In the genomic region with DNA sequence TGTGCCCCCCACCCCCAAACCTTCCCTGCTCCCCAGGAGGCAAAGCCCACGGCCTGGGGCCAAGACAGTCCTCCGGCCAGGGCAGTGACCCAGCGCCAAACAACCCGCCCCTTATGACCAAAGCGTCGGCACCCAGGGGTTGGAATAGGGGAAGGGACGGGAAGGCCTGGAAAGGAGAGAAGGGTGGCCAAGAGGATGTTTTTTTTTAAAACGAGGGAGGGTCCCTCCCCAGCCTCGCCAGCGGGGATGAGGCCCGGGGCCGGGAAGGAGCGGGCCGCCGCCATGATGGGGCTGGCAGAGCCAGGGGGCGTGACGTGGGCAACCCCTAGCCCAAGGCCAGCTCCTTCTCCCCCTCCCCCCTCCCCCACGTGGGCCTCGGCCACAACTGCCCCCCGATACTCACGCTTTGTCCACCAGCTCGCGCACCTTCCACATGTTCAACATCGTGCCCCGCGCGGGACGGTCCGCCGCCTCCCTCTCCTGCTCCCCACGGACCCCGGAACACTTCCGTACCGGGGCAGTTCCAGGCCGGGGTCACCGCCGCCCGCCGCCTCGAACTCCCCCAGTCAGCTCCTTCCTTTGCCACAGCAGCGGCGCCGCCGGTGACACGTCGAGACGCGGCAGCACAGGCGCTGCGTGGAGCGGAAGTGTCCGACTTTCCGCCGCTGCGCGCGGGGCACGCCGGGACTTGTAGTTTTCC, we compare ENCODE assay signal across 8 cellular contexts. TPM values are rescaled to one million over a fixed set of nuclear protein-coding genes. Genes with fewer than 3 reads are reported as not detected.
DNase-seq lines count a peak whose midpoint lies in the region; ATAC-seq, FAIRE-seq and TF ChIP-seq lines count a peak whose summit lies in the region.

CLINT1 (minus strand) TSS at position 619 of the 700 bp plus-strand sequence; CDS start at position 444, 175 bp downstream.

- H3K9me3 Mint-ChIP-seq in astrocyte (ENCODE audit: unreplicated experiment), result no peaks in the 10 kb centered on the region

- no peaks in the 10 kb centered on the region for H3K27me3 ChIP-seq in astrocyte (ENCODE audit: insufficient read depth, low read length)
- H3K27me3 ChIP-seq in right cardiac atrium (ENCODE audit: control insufficient read depth, insufficient read depth), result no peaks in the 10 kb centered on the region
- no peaks in the 10 kb centered on the region for H3K27me3 ChIP-seq in uterus

- ATAC-seq in HG02884 (IDR thresholded peaks at IDR 0.05; ENCODE audit: unreplicated experiment), result peak; percentile 43
- ATAC-seq in right cardiac atrium, result peak; percentile 98

- intact Hi-C loops in right cardiac atrium (cut with DNase I), result loop anchor here in 1 of 4 donors (5.0 kb wide), 1 partner anchor 59 kb away; no protein-coding TSS in a partner anchor
- intact Hi-C loops in uterus (cut with DNase I; ENCODE audit: low total_unique reads), result no loop called here

- H3K4me2 ChIP-seq in astrocyte (ENCODE audit: low read length), result peak within 1 kb of the TSS; percentile 88

- H3K4me1 Mint-ChIP-seq in astrocyte (ENCODE audit: low read depth, unreplicated experiment), result peaks cover 24% of the 10 kb centered on the region

- H3K4me1 ChIP-seq in astrocyte (ENCODE audit: insufficient read depth, low read length) (peaks cover 7% of the 10 kb centered on the region), right cardiac atrium (ENCODE audit: control insufficient read depth, insufficient read depth, low read length) (no peaks in the 10 kb centered on the region), uterus (peaks cover 0 to 8% of the 10 kb centered on the region in 2 donors)

- H3K36me3 Mint-ChIP-seq in astrocyte (ENCODE audit: low read depth, unreplicated experiment), result no peaks in the 10 kb centered on the region

- TF ChIP-seq CTCF in astrocyte (IDR thresholded peaks at IDR 0.05; ENCODE audit: insufficient read depth, low read depth, low read length) (no peak), uterus (IDR thresholded peaks at IDR 0.05) (peak in 3 of 4 experiments; percentile 9 to 25 (median 18))

- peak within 1 kb of the TSS; percentile 96 for H3K4me3 Mint-ChIP-seq in astrocyte (ENCODE audit: unreplicated experiment)

- peak within 1 kb of the TSS; percentile 86 for H3K27ac ChIP-seq in astrocyte (ENCODE audit: low read depth, low read length)
- H3K27ac ChIP-seq in right cardiac atrium (ENCODE audit: low read length), result peak within 1 kb of the TSS; percentile 83
- H3K27ac ChIP-seq in uterus, result peak within 1 kb of the TSS; percentile 82 to 83

- no peaks in the 10 kb centered on the region for H3K27me3 Mint-ChIP-seq in astrocyte (ENCODE audit: low read depth, unreplicated experiment)

- H3K79me2 ChIP-seq in astrocyte (ENCODE audit: insufficient read depth, low read length), result peaks cover 53% of the 10 kb centered on the region

- peak within 1 kb of the TSS; percentile 89 for H2AFZ ChIP-seq in astrocyte (ENCODE audit: low read depth, low read length)

- H3K9ac ChIP-seq in astrocyte (ENCODE audit: low read length), result peak within 1 kb of the TSS; percentile 97

- under 1% methylated on average over 59 of the region's 59 CpGs for WGBS in right cardiac atrium

- peak within 1 kb of the TSS; percentile 93 for H3K27ac Mint-ChIP-seq in astrocyte (ENCODE audit: unreplicated experiment)

- FAIRE-seq in GM12892 (lab: Jason Lieb, UNC) (peak; percentile 89), astrocyte (lab: Jason Lieb, UNC) (no peak)

- no peaks in the 10 kb centered on the region for H3K36me3 ChIP-seq in astrocyte (ENCODE audit: insufficient read depth, low read length)
- no peaks in the 10 kb centered on the region for H3K36me3 ChIP-seq in uterus

- H3K4me3 ChIP-seq in astrocyte (ENCODE audit: insufficient read depth, low read depth, low read length) (peak within 1 kb of the TSS; percentile 90), right cardiac atrium (ENCODE audit: low read length) (peak within 1 kb of the TSS; percentile 96), uterus (peak within 1 kb of the TSS; percentile 67 to 88)

- TF ChIP-seq POLR2A in GM12892 (IDR thresholded peaks at IDR 0.05; ENCODE audit: low read depth, low read length) (peak; percentile 65; the same call in 1 of the 2 replicates), uterus (IDR thresholded peaks at IDR 0.05) (peak; percentile 44 to 74)

- H3K9me3 ChIP-seq in astrocyte (ENCODE audit: insufficient read depth, low read depth, low read length) (no peaks in the 10 kb centered on the region), right cardiac atrium (ENCODE audit: control insufficient read depth, low read length) (no peaks in the 10 kb centered on the region), uterus (no peaks in the 10 kb centered on the region)

- H4K20me1 ChIP-seq in astrocyte (ENCODE audit: insufficient read depth, low read length), result peaks cover 49% of the 10 kb centered on the region

- DNase-seq in GM12892 (ENCODE audit: insufficient read length) (peak; percentile 83), NCI-H187 (lab: John Stamatoyannopoulos, UW) (peak; percentile 23 to 70), T-helper 22 cell (ENCODE audit: low read depth) (peak; percentile 76), astrocyte (ENCODE audit: low read depth) (peak; percentile 63), right cardiac atrium (peak; percentile 94 to 98 (median 97)), putamen (ENCODE audit: low spot score) (peak; percentile 89), uterus (peak; percentile 89 to 91)

RNA-seq across cellular contexts. Expression of gene CLINT1, which starts in this region (rescaled TPM):
- 18.4 TPM for polyA plus RNA-seq in GM12892 (2012; ENCODE audit: missing spikeins)
- total RNA-seq in astrocyte, result 96.2 and 100 TPM in 2 replicates
- 10 to 100 TPM; 58.6 to 77.0 (median 61.2) TPM for total RNA-seq in right cardiac atrium
- 27.0 TPM for polyA plus RNA-seq in right cardiac atrium
- total RNA-seq in uterus, result 10 to 100 TPM; 36.6 to 96.0 (median 55.3) TPM

Comparison
In these comparisons a context has a peak if more than half of its experiments do, and no peak if none do; other contexts are left out.
1. Peak in every context shown above with its lines: DNase-seq, ATAC-seq, H3K4me3 ChIP-seq and H3K27ac ChIP-seq.
2. DNase-seq: peak in every context shown above with its lines; median percentile 97 in right cardiac atrium; 90 in uterus; 89 in putamen; 83 in GM12892; 76 in T-helper 22 cell; 63 in astrocyte; 46 in NCI-H187.